ENCODE assay signal across 15 cellular contexts in the genomic region with DNA sequence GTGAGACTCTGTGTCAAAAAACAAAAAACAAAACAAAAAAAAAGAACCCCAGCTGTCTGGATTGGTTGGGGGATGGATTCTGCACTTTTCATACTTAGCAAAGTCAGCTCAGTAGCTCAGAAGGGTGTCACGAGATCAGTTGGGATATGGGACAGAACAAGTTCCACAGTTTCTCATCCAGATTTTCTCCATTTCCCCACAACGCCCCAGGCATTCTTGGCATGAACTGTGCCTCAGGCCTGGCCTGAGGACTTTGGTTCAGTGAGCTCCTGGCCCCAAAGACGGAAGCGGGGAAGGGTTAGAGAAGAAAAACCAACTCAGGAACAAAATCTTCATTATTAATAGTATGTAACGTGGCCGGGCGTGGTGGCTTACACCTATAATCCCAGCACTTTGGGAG. TPM values are rescaled to one million over a fixed set of nuclear protein-coding genes. Genes with fewer than 3 reads are reported as not detected.
DNase-seq lines count a peak whose midpoint lies in the region; ATAC-seq and TF ChIP-seq lines count a peak whose summit lies in the region.
"Had no signal": no experiment of that assay in that cellular context is flagged by ENCODE, and none has a peak within 500 bp of the region (broad histone marks: within the 10 kb centered on the region; RNA-seq: fewer than 3 reads in every experiment).

No MANE protein-coding gene starts in this region.

- TF ChIP-seq CTCF in activated B cell treated with CpG ODN at 0.5 μM for 24 hours (IDR thresholded peaks at IDR 0.05) (no peak), mesothelial cell of epicardium (IDR thresholded peaks at IDR 0.05; ENCODE audit: unreplicated experiment) (no peak)

- CTCF ChIA-PET in activated naive CD4-positive, alpha-beta T cell treated with anti-CD3 and anti-CD28 coated beads, Interleukin-2, amount 10 ng/mL, durations not matched to agents 7 days and 5 days (lab: Charles Lee), result no interaction called here
- CTCF ChIA-PET in activated B cell treated with CpG ODN at 0.5 μM for 24 hours (lab: Charles Lee), result no interaction called here

- H3K9me3 Mint-ChIP-seq in activated naive CD4-positive, alpha-beta T cell treated with anti-CD3 and anti-CD28 coated beads, Interleukin-2, amount 10 ng/mL, durations not matched to agents 7 days and 5 days, result no peaks in the 10 kb centered on the region
- H3K9me3 Mint-ChIP-seq in activated B cell treated with CpG ODN at 0.5 μM for 24 hours, result no peaks in the 10 kb centered on the region
- H3K9me3 Mint-ChIP-seq in mesothelial cell of epicardium, result no peaks in the 10 kb centered on the region
- no peaks in the 10 kb centered on the region for H3K9me3 Mint-ChIP-seq in stimulated activated memory B cell treated with anti-CD40 and anti-IgM and Interleukin-4, amounts not matched to agents 10 μg/mL and 1 μg/mL and 100 μg/mL, for 72 hours

- no peak overlapping the region for H3K27ac Mint-ChIP-seq in activated naive CD4-positive, alpha-beta T cell treated with anti-CD3 and anti-CD28 coated beads, Interleukin-2, amount 10 ng/mL, durations not matched to agents 7 days and 5 days
- H3K27ac Mint-ChIP-seq in activated B cell treated with CpG ODN at 0.5 μM for 24 hours (no peak overlapping the region), mesothelial cell of epicardium (no peak overlapping the region)
- no peak overlapping the region for H3K27ac Mint-ChIP-seq in stimulated activated memory B cell treated with anti-CD40 and anti-IgM and Interleukin-4, amounts not matched to agents 10 μg/mL and 1 μg/mL and 100 μg/mL, for 72 hours

- POLR2A ChIA-PET in activated B cell treated with CpG ODN at 0.5 μM for 24 hours (lab: Charles Lee), result no interaction called here

- intact Hi-C loops in activated B cell treated with CpG ODN at 0.5 μM for 24 hours (cut with micrococcal nuclease), result loop anchor here (5.0 to 10.0 kb wide), 2 partner anchors 177 to 405 kb away; a partner anchor contains a TSS

- peaks cover 19% of the 10 kb centered on the region for H3K36me3 Mint-ChIP-seq in activated naive CD4-positive, alpha-beta T cell treated with anti-CD3 and anti-CD28 coated beads, Interleukin-2, amount 10 ng/mL, durations not matched to agents 7 days and 5 days
- H3K36me3 Mint-ChIP-seq in activated B cell treated with CpG ODN at 0.5 μM for 24 hours (ENCODE audit: low read depth), result peaks cover 37% of the 10 kb centered on the region
- peaks cover 15% of the 10 kb centered on the region for H3K36me3 Mint-ChIP-seq in mesothelial cell of epicardium
- H3K36me3 Mint-ChIP-seq in stimulated activated memory B cell treated with anti-CD40 and anti-IgM and Interleukin-4, amounts not matched to agents 10 μg/mL and 1 μg/mL and 100 μg/mL, for 72 hours, result peaks cover 33% of the 10 kb centered on the region

- H3K4me3 Mint-ChIP-seq in activated naive CD4-positive, alpha-beta T cell treated with anti-CD3 and anti-CD28 coated beads, Interleukin-2, amount 10 ng/mL, durations not matched to agents 7 days and 5 days, result peak overlapping the region; percentile 34
- H3K4me3 Mint-ChIP-seq in activated B cell treated with CpG ODN at 0.5 μM for 24 hours (peak overlapping the region; percentile 44), mesothelial cell of epicardium (peak overlapping the region; percentile 81)
- no peak overlapping the region for H3K4me3 Mint-ChIP-seq in stimulated activated memory B cell treated with anti-CD40 and anti-IgM and Interleukin-4, amounts not matched to agents 10 μg/mL and 1 μg/mL and 100 μg/mL, for 72 hours

- no peaks in the 10 kb centered on the region for H3K27me3 Mint-ChIP-seq in activated naive CD4-positive, alpha-beta T cell treated with anti-CD3 and anti-CD28 coated beads, Interleukin-2, amount 10 ng/mL, durations not matched to agents 7 days and 5 days
- H3K27me3 Mint-ChIP-seq in activated B cell treated with CpG ODN at 0.5 μM for 24 hours, result no peaks in the 10 kb centered on the region
- H3K27me3 Mint-ChIP-seq in mesothelial cell of epicardium (ENCODE audit: low read depth), result no peaks in the 10 kb centered on the region
- no peaks in the 10 kb centered on the region for H3K27me3 Mint-ChIP-seq in stimulated activated memory B cell treated with anti-CD40 and anti-IgM and Interleukin-4, amounts not matched to agents 10 μg/mL and 1 μg/mL and 100 μg/mL, for 72 hours

- ATAC-seq in activated B cell treated with CpG ODN at 0.5 μM for 24 hours (ENCODE audit: low read depth), result no peak
- ATAC-seq in stimulated activated memory B cell treated with anti-CD40 and anti-IgM and Interleukin-4, amounts not matched to agents 10 μg/mL and 1 μg/mL and 100 μg/mL, for 72 hours, result no peak
- no peak for ATAC-seq in HG03521 (IDR thresholded peaks at IDR 0.05; ENCODE audit: unreplicated experiment)
- no peak for ATAC-seq in activated CD4-positive, CD25-positive, alpha-beta regulatory T cell treated with anti-CD3 and anti-CD28 coated beads, Interleukin-2, amount 50 U/mL, for 24 hours
- ATAC-seq: Right ventricle myocardium inferior had no signal

- no peak for DNase-seq in activated naive CD4-positive, alpha-beta T cell treated with anti-CD3 and anti-CD28 coated beads, Interleukin-2, amount 10 ng/mL, durations not matched to agents 7 days and 5 days
- DNase-seq in activated naive CD4-positive, alpha-beta T cell (lab: John Stamatoyannopoulos, UW), result no peak
- DNase-seq in activated B cell treated with CpG ODN at 0.5 μM for 24 hours (no peak), mesothelial cell of epicardium (ENCODE audit: low spot score in 2 of 2, unreplicated experiment in 2 of 2) (no peak), cortex of kidney (lab: John Stamatoyannopoulos, UW) (no peak)
- DNase-seq: activated T-cell treated with anti-CD3 and anti-CD28 coated beads for 4 hours; central memory CD4-positive, alpha-beta T cell; NCI-H1694; NCI-H345; stimulated activated CD4-positive, alpha-beta T cell treated with anti-CD3 and anti-CD28 coated beads, Interleukin-15, amount 100 ng/mL, for 24 hours; uterus had no signal

- peaks cover 35% of the 10 kb centered on the region for H3K4me1 Mint-ChIP-seq in activated naive CD4-positive, alpha-beta T cell treated with anti-CD3 and anti-CD28 coated beads, Interleukin-2, amount 10 ng/mL, durations not matched to agents 7 days and 5 days
- H3K4me1 Mint-ChIP-seq in activated B cell treated with CpG ODN at 0.5 μM for 24 hours (peaks cover 37% of the 10 kb centered on the region), mesothelial cell of epicardium (peaks cover 20% of the 10 kb centered on the region)
- peaks cover 41% of the 10 kb centered on the region for H3K4me1 Mint-ChIP-seq in stimulated activated memory B cell treated with anti-CD40 and anti-IgM and Interleukin-4, amounts not matched to agents 10 μg/mL and 1 μg/mL and 100 μg/mL, for 72 hours

RNA-seq across cellular contexts. Expression of a gene that starts 1.9 kb away (rescaled TPM):
- 29.9 and 30.3 TPM in 2 replicates for total RNA-seq in activated B cell treated with CpG ODN at 0.5 μM for 24 hours
- total RNA-seq in mesothelial cell of epicardium, result 52.7 to 56.0 TPM (median 53.7 TPM) in 3 replicates

RNA-seq across cellular contexts. Expression of a gene that starts 2.1 kb away (rescaled TPM):
- 9.1 and 11.9 TPM in 2 replicates for total RNA-seq in activated B cell treated with CpG ODN at 0.5 μM for 24 hours
- total RNA-seq in mesothelial cell of epicardium, result 20.7 to 23.3 TPM (median 20.9 TPM) in 3 replicates

RNA-seq across cellular contexts. Expression of a gene that starts 21.5 kb away (rescaled TPM):
- total RNA-seq in activated B cell treated with CpG ODN at 0.5 μM for 24 hours, result 0.61 and 0.80 TPM in 2 replicates
- 2.5 to 3.1 TPM (median 2.8 TPM) in 3 replicates for total RNA-seq in mesothelial cell of epicardium
- total RNA-seq: Right ventricle myocardium inferior had no signal

RNA-seq across cellular contexts. Expression of a gene that starts 58.5 kb away (rescaled TPM):
- 61.5 and 73.1 TPM in 2 replicates for total RNA-seq in activated B cell treated with CpG ODN at 0.5 μM for 24 hours
- 32.0 to 36.0 TPM (median 34.1 TPM) in 3 replicates for total RNA-seq in mesothelial cell of epicardium

RNA-seq across cellular contexts. Expression of a gene that starts 58.7 kb away (rescaled TPM):
- total RNA-seq in activated B cell treated with CpG ODN at 0.5 μM for 24 hours (40.0 and 42.7 TPM in 2 replicates), mesothelial cell of epicardium (63.1 to 68.5 TPM (median 63.8 TPM) in 3 replicates)
